ENCODE assay signal across 22 cellular contexts in the genomic region with DNA sequence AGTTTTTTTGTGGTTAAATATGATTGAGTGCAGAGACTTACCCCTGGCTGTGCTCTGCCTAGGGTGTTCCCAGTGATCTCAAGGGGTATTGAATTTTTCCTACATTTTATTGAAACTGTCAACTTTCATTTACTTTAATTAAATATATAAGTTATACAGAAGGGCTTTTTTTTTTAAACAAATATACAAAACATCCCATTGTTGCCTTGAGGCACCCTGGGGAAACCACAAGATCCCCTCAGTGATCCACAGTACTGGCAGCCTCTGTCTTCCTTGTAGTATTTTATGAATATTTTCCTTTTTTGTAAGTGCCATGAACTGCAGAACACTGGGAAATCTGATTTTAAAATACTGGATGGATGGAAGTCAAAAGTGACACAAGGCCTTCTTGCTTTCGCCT.
A peak's percentile ranks its signal among the peaks of the same experiment; 100 is the strongest.
DNase-seq lines count a peak whose midpoint lies in the region; ATAC-seq, FAIRE-seq and TF ChIP-seq lines count a peak whose summit lies in the region.
"Had no signal": no experiment of that assay in that cellular context is flagged by ENCODE, and none has a peak within 500 bp of the region (broad histone marks: within the 10 kb centered on the region; RNA-seq: fewer than 3 reads in every experiment).

No MANE protein-coding gene starts in this region.

- H3K9me3 Mint-ChIP-seq in CD14-positive monocyte, result peaks cover 0 to 7% (median 3%) of the 10 kb centered on the region in 7 donors

- peak overlapping the region; percentile 32 to 83; a peak in 4 of 6 replicates for H3K27ac ChIP-seq in A549
- H3K27ac ChIP-seq in trophoblast cell (ENCODE audit: low read depth, low read length), result no peak overlapping the region
- H3K27ac ChIP-seq: C4-2B, SJSA1 had no signal

- H2AFZ ChIP-seq in trophoblast cell (ENCODE audit: insufficient read depth, low read length, poor library complexity), result no peak overlapping the region

- TF ChIP-seq POLR2A in A549 (IDR thresholded peaks at IDR 0.05; ENCODE audit: low read length), result no peak

- H3K9ac ChIP-seq in trophoblast cell (ENCODE audit: low read length), result no peak overlapping the region

- peaks cover 2% of the 10 kb centered on the region for H3K79me2 ChIP-seq in trophoblast cell (ENCODE audit: control insufficient read depth, insufficient read depth, low read length, poor library complexity)

- H3K9me3 ChIP-seq in A549 (no peaks in the 10 kb centered on the region), trophoblast cell (ENCODE audit: insufficient read depth, low read depth, low read length) (no peaks in the 10 kb centered on the region)
- H3K9me3 ChIP-seq: HAP-1, SJSA1 had no signal

- H2AK5ac ChIP-seq in trophoblast cell (ENCODE audit: low read length), result no peak overlapping the region

- no peak overlapping the region for H3K27ac Mint-ChIP-seq in CD14-positive monocyte

- H3K4ac ChIP-seq in trophoblast cell (ENCODE audit: low read depth, low read length), result no peak overlapping the region

- peak overlapping the region; percentile 45 for H2BK12ac ChIP-seq in trophoblast cell (ENCODE audit: low read length)

- H3K36me3 Mint-ChIP-seq in CD14-positive monocyte, result no peaks in the 10 kb centered on the region

- no peak for TF ChIP-seq RAD21 in A549 (conservative IDR thresholded peaks at IDR 0.05 in 1 of 2, IDR thresholded peaks at IDR 0.05 in 1 of 2)

- H3K79me1 ChIP-seq in trophoblast cell (ENCODE audit: low read length), result peaks cover 17% of the 10 kb centered on the region

- peak overlapping the region; percentile 64 for H2BK120ac ChIP-seq in trophoblast cell (ENCODE audit: insufficient read depth, low read length, poor library complexity)

- H3K4me1 Mint-ChIP-seq in CD14-positive monocyte, result no peaks in the 10 kb centered on the region

- TF ChIP-seq EP300 in A549 (IDR thresholded peaks at IDR 0.05), result no peak

- peak overlapping the region; percentile 40 for H3K14ac ChIP-seq in trophoblast cell (ENCODE audit: low read length)

- intact Hi-C loops in left ventricle myocardium superior (cut with micrococcal nuclease) (no loop called here), CD14-positive monocyte (cut with micrococcal nuclease) (no loop called here)

- H3K27me3 ChIP-seq in trophoblast cell (ENCODE audit: insufficient read depth, low read length), result no peaks in the 10 kb centered on the region
- H3K27me3 ChIP-seq: SJSA1 had no signal

- H4K91ac ChIP-seq in trophoblast cell (ENCODE audit: low read depth, low read length), result peak overlapping the region; percentile 50

- no peak overlapping the region for H4K8ac ChIP-seq in trophoblast cell (ENCODE audit: low read depth, low read length)

- DNase-seq in A549 (ENCODE audit: low read depth in 1 of 2, low spot score in 1 of 2), result no peak
- DNase-seq in RCC 7860 (ENCODE audit: low spot score), result no peak
- peak; percentile 20 for DNase-seq in dedifferentiated amniotic fluid mesenchymal stem cell (ENCODE audit: extremely low spot score)
- no peak for DNase-seq in trophoblast cell
- no peak for DNase-seq in NCI-H2171 (lab: John Stamatoyannopoulos, UW)
- DNase-seq in left ventricle myocardium superior, result no peak
- DNase-seq in CD14-positive monocyte (ENCODE audit: low spot score), result no peak
- no peak for DNase-seq in NCI-H446 treated with DMSO at 0.1 percent for 48 hours (lab: John Stamatoyannopoulos, UW)
- DNase-seq: DMS79, KG1, NCI-H1092 treated with DMSO at 0.1 percent for 48 hours, NCI-H1436 treated with DMSO at 0.1 percent for 48 hours, NCI-H1930, NCI-H2227 treated with DMSO at 0.1 percent for 48 hours, NCI-H524, NCI-H82, OCI-M1, SW 1271 had no signal

- no peak overlapping the region for H3K4me3 ChIP-seq in A549
- no peak overlapping the region for H3K4me3 ChIP-seq in trophoblast cell (ENCODE audit: low read depth, low read length)
- H3K4me3 ChIP-seq: HAP-1, SJSA1 had no signal

- 95% methylated on average over 1 of the region's 1 CpG for WGBS in A549 (ENCODE audit: missing lambda C conversion rate)
- WGBS in trophoblast cell (ENCODE audit: extremely low coverage, insufficient coverage, insufficient read length), result no CpG with 5 or more reads among the region's 1 CpG

- ATAC-seq in A549 (no peak), left ventricle myocardium superior (no peak)
- ATAC-seq: Right ventricle myocardium inferior had no signal

- H3K27me3 Mint-ChIP-seq in CD14-positive monocyte (ENCODE audit: low read depth in 3 of 3), result peaks cover 0 to 5% (median 2%) of the 10 kb centered on the region in 3 donors

- POLR2A ChIA-PET in A549 (lab: Yijun Ruan, JAX), result no interaction called here

- CTCF ChIA-PET in A549 (lab: Yijun Ruan, JAX), result no interaction called here

- no peaks in the 10 kb centered on the region for H3K36me3 ChIP-seq in trophoblast cell (ENCODE audit: control insufficient read depth in 1 of 2, insufficient read depth in 2 of 2, low read length in 2 of 2)
- H3K36me3 ChIP-seq: HAP-1, SJSA1 had no signal

- TF ChIP-seq CTCF in A549 (IDR thresholded peaks at IDR 0.05) (no peak), CD14-positive monocyte (IDR thresholded peaks at IDR 0.05) (no peak)

- H3K4me2 ChIP-seq in A549 (peak overlapping the region; percentile 22; the same call in 2 of the 3 replicates), trophoblast cell (ENCODE audit: low read length) (no peak overlapping the region)

- no peak overlapping the region for H3K4me3 Mint-ChIP-seq in CD14-positive monocyte

- H3K23ac ChIP-seq in trophoblast cell (ENCODE audit: low read length), result no peak overlapping the region

- peak overlapping the region; percentile 26 for H2BK5ac ChIP-seq in trophoblast cell (ENCODE audit: low read depth, low read length, poor library complexity)

- H3K4me1 ChIP-seq in A549 (peaks cover 33% of the 10 kb centered on the region), trophoblast cell (ENCODE audit: control insufficient read depth in 1 of 2, insufficient read depth in 2 of 2, low read length in 2 of 2) (peaks cover 19% of the 10 kb centered on the region in 2 experiments)
- H3K4me1 ChIP-seq: HAP-1 had no signal

- no peak overlapping the region for H3K18ac ChIP-seq in trophoblast cell (ENCODE audit: low read length)

- H4K12ac ChIP-seq in trophoblast cell (ENCODE audit: low read depth, low read length), result no peak overlapping the region

- no peak for FAIRE-seq in A549 (lab: Jason Lieb, UNC)
- FAIRE-seq in RCC 7860 (lab: Jason Lieb, UNC), result peak; percentile 43

TF ChIP-seq in A549, 52 proteins besides CTCF, POLR2A, EP300 and RAD21:
- no peak for TF ChIP-seq FOXS1 (CRISPR knock-in tag; IDR thresholded peaks at IDR 0.05)
TF ChIP-seq in A549: peak in this region for 0.
